ENCODE assay signal across 8 cellular contexts in the genomic region with DNA sequence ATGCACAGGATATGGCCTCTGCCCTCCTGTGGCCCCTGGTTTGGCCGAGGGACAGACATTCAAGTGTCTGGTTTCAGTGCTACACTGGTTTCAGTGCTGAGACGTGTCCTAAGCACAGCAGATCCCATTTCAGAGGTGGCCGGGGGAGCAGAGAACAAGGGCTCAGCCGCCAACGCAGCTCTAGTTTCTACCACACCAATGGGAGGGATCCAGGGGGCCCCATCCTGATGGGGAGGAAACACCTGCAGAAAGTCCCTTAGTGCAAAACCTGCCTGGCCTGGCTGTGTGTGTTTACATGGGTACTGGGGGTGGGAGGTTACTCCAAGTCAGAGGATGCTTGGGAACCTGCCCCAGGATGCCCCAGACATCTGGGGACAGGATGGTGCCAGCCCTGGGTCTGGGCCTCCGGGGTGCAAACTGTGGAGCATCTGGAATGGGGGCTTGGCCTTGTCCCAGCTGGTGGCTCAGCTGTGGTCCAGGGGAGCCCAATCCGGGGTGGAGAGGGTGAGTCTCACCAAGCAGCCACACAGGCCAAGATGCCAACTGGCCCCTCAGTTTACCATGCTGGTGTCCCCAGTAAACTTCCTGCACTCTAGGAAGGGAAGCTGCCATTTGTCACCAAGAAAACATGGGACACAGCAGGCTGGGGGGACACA. TPM values are rescaled to one million over a fixed set of nuclear protein-coding genes. Genes with fewer than 3 reads are reported as not detected.
DNase-seq lines count a peak whose midpoint lies in the region; ATAC-seq, FAIRE-seq and TF ChIP-seq lines count a peak whose summit lies in the region.
"Not testable (repeated sequence)": the region's sequence is repeated elsewhere in the genome, so short reads cannot be mapped to it uniquely, and the experiment has no call there.

No MANE protein-coding gene starts in this region.

- not testable (repeated sequence) for H3K27me3 ChIP-seq in KMS-11 (ENCODE audit: insufficient read depth, low read depth); endothelial cell of umbilical vein (ENCODE audit: control insufficient read depth in 2 of 2, insufficient read depth in 2 of 2, low read length in 2 of 2)

- not testable (repeated sequence) for TF ChIP-seq POLR2A in endothelial cell of umbilical vein (IDR thresholded peaks at IDR 0.05; ENCODE audit: low read depth, low read length)

- H3K9me3 ChIP-seq in endothelial cell of umbilical vein (replicated peaks; ENCODE audit: control insufficient read depth, insufficient read depth, low read length) = not testable (repeated sequence)

- peak overlapping the region; percentile 16 for H3K27ac Mint-ChIP-seq in activated CD4-positive, alpha-beta memory T cell treated with anti-CD3 and anti-CD28 coated beads, Interleukin-2, amount 10 ng/mL, durations not matched to agents 7 days and 5 days

- H3K36me3 Mint-ChIP-seq in activated CD4-positive, alpha-beta memory T cell treated with anti-CD3 and anti-CD28 coated beads, Interleukin-2, amount 10 ng/mL, durations not matched to agents 7 days and 5 days (ENCODE audit: low read depth) = peaks cover 21% of the 10 kb centered on the region

- H3K27ac ChIP-seq in KMS-11 = peak overlapping the region; percentile 83
- peak overlapping the region; percentile 8 for H3K27ac ChIP-seq in endothelial cell of umbilical vein (ENCODE audit: insufficient read depth, low read depth, low read length)

- H3K9me3 Mint-ChIP-seq in activated CD4-positive, alpha-beta memory T cell treated with anti-CD3 and anti-CD28 coated beads, Interleukin-2, amount 10 ng/mL, durations not matched to agents 7 days and 5 days = not testable (repeated sequence)

- H3K9ac ChIP-seq in KMS-11 = peak overlapping the region; percentile 31; the same call in 1 of the 2 replicates
- H3K9ac ChIP-seq in endothelial cell of umbilical vein (replicated peaks; ENCODE audit: extremely low read depth, insufficient read depth, low read length) = not testable (repeated sequence)

- not testable (repeated sequence) for H2AFZ ChIP-seq in KMS-11 (ENCODE audit: low read depth); endothelial cell of umbilical vein (ENCODE audit: low read depth, low read length)

- intact Hi-C loops in endothelial cell of umbilical vein (cut with micrococcal nuclease) = not testable (repeated sequence)

- not testable (repeated sequence) for TF ChIP-seq CTCF in KMS-11 (conservative IDR thresholded peaks at IDR 0.05; ENCODE audit: low read depth, low read length); endothelial cell of umbilical vein (IDR thresholded peaks at IDR 0.05; ENCODE audit: extremely low read depth in 1 of 2, insufficient read depth in 1 of 2, low read depth in 1 of 2, low read length in 2 of 2)

- H3K4me3 ChIP-seq in KMS-11 (IDR thresholded peaks at IDR 0.05; ENCODE audit: insufficient read depth, low read depth, low read length); endothelial cell of umbilical vein (replicated peaks in 1 of 3; ENCODE audit: insufficient read depth in 1 of 3, low read depth in 1 of 3, low read length in 3 of 3): not testable (repeated sequence)

- CTCF ChIA-PET in activated CD4-positive, alpha-beta memory T cell treated with anti-CD3 and anti-CD28 coated beads, Interleukin-2, amount 10 ng/mL, durations not matched to agents 7 days and 5 days (lab: Charles Lee) = not testable (repeated sequence)
- CTCF ChIA-PET in endothelial cell of umbilical vein (lab: Charles Lee) = interaction anchor here (1.0 kb wide), 1 partner anchor 13 kb away, joined by 3 read pairs; no protein-coding TSS in a partner anchor

- H3K4me2 ChIP-seq in KMS-11 = peak overlapping the region; percentile 58
- H3K4me2 ChIP-seq in endothelial cell of umbilical vein (ENCODE audit: insufficient read depth, low read length) = not testable (repeated sequence)

- peak; percentile 73 for ATAC-seq in GM18909 (IDR thresholded peaks at IDR 0.05; ENCODE audit: poor library complexity, unreplicated experiment)
- ATAC-seq in GM21529 (IDR thresholded peaks at IDR 0.05; ENCODE audit: unreplicated experiment) = peak; percentile 85
- ATAC-seq in HG02973 (IDR thresholded peaks at IDR 0.05; ENCODE audit: unreplicated experiment) = peak; percentile 52

- POLR2A ChIA-PET in activated CD4-positive, alpha-beta memory T cell treated with anti-CD3 and anti-CD28 coated beads, Interleukin-2, amount 10 ng/mL, durations not matched to agents 7 days and 5 days (lab: Charles Lee); endothelial cell of umbilical vein (lab: Charles Lee): not testable (repeated sequence)

- H4K20me1 ChIP-seq in KMS-11 (ENCODE audit: insufficient read depth); endothelial cell of umbilical vein (replicated peaks; ENCODE audit: control insufficient read depth, extremely low read depth, insufficient read depth, low read length): not testable (repeated sequence)

- H3K9me1 ChIP-seq in endothelial cell of umbilical vein (replicated peaks; ENCODE audit: control insufficient read depth, extremely low read depth, insufficient read depth, low read length) = not testable (repeated sequence)

- not testable (repeated sequence) for H3K4me3 Mint-ChIP-seq in activated CD4-positive, alpha-beta memory T cell treated with anti-CD3 and anti-CD28 coated beads, Interleukin-2, amount 10 ng/mL, durations not matched to agents 7 days and 5 days

- H3K4me1 ChIP-seq in KMS-11 (ENCODE audit: low read depth, poor library complexity, severe bottlenecking) (peaks cover 68% of the 10 kb centered on the region), endothelial cell of umbilical vein (ENCODE audit: control insufficient read depth, extremely low read depth, insufficient read depth, low read length) (peaks cover 20% of the 10 kb centered on the region)

- H3K79me2 ChIP-seq in KMS-11 (ENCODE audit: insufficient read depth, low read depth); endothelial cell of umbilical vein (ENCODE audit: control insufficient read depth, insufficient read depth, low read length): not testable (repeated sequence)

- not testable (repeated sequence) for FAIRE-seq in endothelial cell of umbilical vein (lab: Jason Lieb, UNC)

- peak; percentile 44 for DNase-seq in D341Med (ENCODE audit: low spot score)
- not testable (repeated sequence) for DNase-seq in activated CD4-positive, alpha-beta memory T cell treated with anti-CD3 and anti-CD28 coated beads, Interleukin-2, amount 10 ng/mL, durations not matched to agents 7 days and 5 days
- DNase-seq in endothelial cell of umbilical vein (ENCODE audit: low read depth, low spot score) = peak; percentile 76
- DNase-seq in stimulated activated CD4-positive, alpha-beta T cell treated with anti-CD3 and anti-CD28 coated beads, Interleukin-1b, Interleukin-23, amount 100 ng/mL, for 48 hours = peak; percentile 32

- dilution Hi-C loops in endothelial cell of umbilical vein (cut with MboI; ENCODE audit: extremely low pct_ligation_motif_present, low sequenced_read_pairs) = not testable (repeated sequence)

- H3K27me3 Mint-ChIP-seq in activated CD4-positive, alpha-beta memory T cell treated with anti-CD3 and anti-CD28 coated beads, Interleukin-2, amount 10 ng/mL, durations not matched to agents 7 days and 5 days = not testable (repeated sequence)

- not testable (repeated sequence) for H3K36me3 ChIP-seq in KMS-11 (ENCODE audit: insufficient read depth); endothelial cell of umbilical vein (ENCODE audit: control insufficient read depth in 2 of 2, extremely low read depth in 1 of 2, insufficient read depth in 2 of 2, low read length in 2 of 2)

- peaks cover 27% of the 10 kb centered on the region for H3K4me1 Mint-ChIP-seq in activated CD4-positive, alpha-beta memory T cell treated with anti-CD3 and anti-CD28 coated beads, Interleukin-2, amount 10 ng/mL, durations not matched to agents 7 days and 5 days

- not testable (repeated sequence) for BruUV-seq in endothelial cell of umbilical vein (replicated peaks; lab: Mats Ljungman, UMichigan)

RNA-seq across cellular contexts. Expression of gene ARHGAP27, which starts 8.3 kb away (rescaled TPM):
- 10 to 100 TPM; 81.4 to 84.4 TPM for total RNA-seq in activated CD4-positive, alpha-beta memory T cell treated with anti-CD3 and anti-CD28 coated beads, Interleukin-2, amount 10 ng/mL, durations not matched to agents 7 days and 5 days
- total RNA-seq in endothelial cell of umbilical vein = 40.4 and 47.0 TPM in 2 replicates
- polyA plus RNA-seq in endothelial cell of umbilical vein = 21.0 and 26.3 TPM in 2 replicates
- 10.5 and 14.8 TPM in 2 replicates for polyA plus RNA-seq in endothelial cell of umbilical vein (2011; cell fraction: cytosol; rRNA removed)
- 88.2 and 110 TPM in 2 replicates for polyA plus RNA-seq in endothelial cell of umbilical vein (2011; cell fraction: nucleus; rRNA removed)
- polyA plus RNA-seq in endothelial cell of umbilical vein (2012) = 8.4 and 14.1 TPM in 2 replicates
- polyA minus RNA-seq in endothelial cell of umbilical vein = 18.7 and 31.0 TPM in 2 replicates
- polyA minus RNA-seq in endothelial cell of umbilical vein (2011; cell fraction: cytosol; rRNA and poly(A)+ RNA removed) = 7.2 TPM
- 26.7 and 50.3 TPM in 2 replicates for polyA minus RNA-seq in endothelial cell of umbilical vein (2011; cell fraction: nucleus; rRNA and poly(A)+ RNA removed)

RNA-seq across cellular contexts. Expression of gene PLEKHM1, which starts 49.5 kb away (rescaled TPM):
- total RNA-seq in activated CD4-positive, alpha-beta memory T cell treated with anti-CD3 and anti-CD28 coated beads, Interleukin-2, amount 10 ng/mL, durations not matched to agents 7 days and 5 days = 10 to 100 TPM; 62.7 to 63.5 TPM
- 52.0 and 54.8 TPM in 2 replicates for total RNA-seq in endothelial cell of umbilical vein
- polyA plus RNA-seq in endothelial cell of umbilical vein = 29.7 and 36.5 TPM in 2 replicates
- polyA plus RNA-seq in endothelial cell of umbilical vein (2011; cell fraction: cytosol; rRNA removed) = 17.4 and 22.1 TPM in 2 replicates
- polyA plus RNA-seq in endothelial cell of umbilical vein (2011; cell fraction: nucleus; rRNA removed) = 33.9 and 50.4 TPM in 2 replicates
- 36.4 and 43.4 TPM in 2 replicates for polyA plus RNA-seq in endothelial cell of umbilical vein (2012)
- 84.5 and 99.4 TPM in 2 replicates for polyA minus RNA-seq in endothelial cell of umbilical vein
- polyA minus RNA-seq in endothelial cell of umbilical vein (2011; cell fraction: cytosol; rRNA and poly(A)+ RNA removed) = 17.5 TPM
- 43.8 and 46.4 TPM in 2 replicates for polyA minus RNA-seq in endothelial cell of umbilical vein (2011; cell fraction: nucleus; rRNA and poly(A)+ RNA removed)
